ENCODE assay signal across 9 cellular contexts in the genomic region with DNA sequence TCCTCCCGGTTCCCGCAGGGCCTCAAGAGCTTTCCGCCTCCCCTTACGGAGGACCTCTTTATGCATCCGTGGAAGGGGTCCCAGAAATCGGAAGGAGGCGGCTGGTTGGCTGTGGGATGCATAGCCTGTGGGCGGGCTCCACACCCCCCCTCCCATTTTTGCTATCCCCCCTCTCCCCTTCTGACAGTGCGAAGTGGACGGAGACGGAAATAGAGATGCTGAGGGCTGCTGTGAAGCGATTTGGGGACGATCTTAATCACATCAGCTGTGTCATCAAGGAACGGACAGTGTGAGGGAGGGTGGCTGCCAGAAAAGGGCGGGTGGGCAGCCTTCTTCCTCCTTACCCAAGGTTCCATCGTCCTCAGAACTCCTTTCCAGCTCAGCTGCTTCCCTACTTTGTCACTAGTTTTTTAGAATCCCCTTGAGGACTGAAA. TPM values are rescaled to one million over a fixed set of nuclear protein-coding genes. Genes with fewer than 3 reads are reported as not detected.
A peak's percentile ranks its signal among the peaks of the same experiment; 100 is the strongest.
DNase-seq lines count a peak whose midpoint lies in the region; ATAC-seq and TF ChIP-seq lines count a peak whose summit lies in the region.
"Had no signal": no experiment of that assay in that cellular context is flagged by ENCODE, and none has a peak within 500 bp of the region (broad histone marks: within the 10 kb centered on the region; RNA-seq: fewer than 3 reads in every experiment).

No MANE protein-coding gene starts in this region.

- H3F3A ChIP-seq in OCI-LY1 (ENCODE audit: insufficient read depth, low read length): no peaks in the 10 kb centered on the region

- no peak overlapping the region for H2AFZ ChIP-seq in OCI-LY1 (ENCODE audit: low read length)

- H3K9me3 Mint-ChIP-seq in dendritic cell treated with granulocyte-macrophage colony-stimulating factor and Interleukin-4, amounts not matched to agents 40 ng/mL and 50 ng/mL, for 4 days: no peaks in the 10 kb centered on the region
- H3K9me3 Mint-ChIP-seq in nephron progenitor cell: no peaks in the 10 kb centered on the region

- H3K9me2 ChIP-seq in OCI-LY1 (ENCODE audit: low read depth, low read length): no peaks in the 10 kb centered on the region

- no peak for TF ChIP-seq CTCF in C4-2B (conservative IDR thresholded peaks at IDR 0.05)
- no peak for TF ChIP-seq CTCF in OCI-LY1 (IDR thresholded peaks at IDR 0.05; ENCODE audit: low read length)
- TF ChIP-seq CTCF in nephron progenitor cell (IDR thresholded peaks at IDR 0.05): no peak

- peaks cover 14% of the 10 kb centered on the region for H3K79me2 ChIP-seq in OCI-LY1 (ENCODE audit: insufficient read depth, low read length)

- no peaks in the 10 kb centered on the region for H4K20me1 ChIP-seq in OCI-LY1 (ENCODE audit: insufficient read depth, low read length)

- peaks cover 5% of the 10 kb centered on the region; the same call in 1 of the 2 replicates for H3K36me3 ChIP-seq in OCI-LY1 (ENCODE audit: insufficient read depth, low read length)

- H3K9ac ChIP-seq in OCI-LY1 (ENCODE audit: low read length): peak overlapping the region; percentile 76

- peak overlapping the region; percentile 97 for H3K4me2 ChIP-seq in OCI-LY1 (ENCODE audit: low read length)

- ATAC-seq in GM18870 (IDR thresholded peaks at IDR 0.05; ENCODE audit: unreplicated experiment) (no peak), HG03565 (IDR thresholded peaks at IDR 0.05; ENCODE audit: unreplicated experiment) (no peak)

- H3K4me1 Mint-ChIP-seq in dendritic cell treated with granulocyte-macrophage colony-stimulating factor and Interleukin-4, amounts not matched to agents 40 ng/mL and 50 ng/mL, for 4 days (ENCODE audit: low read depth): peaks cover 60% of the 10 kb centered on the region
- peaks cover 92% of the 10 kb centered on the region for H3K4me1 Mint-ChIP-seq in nephron progenitor cell

- no peaks in the 10 kb centered on the region for H3K9me3 ChIP-seq in OCI-LY1 (ENCODE audit: low read length)

- peak overlapping the region; percentile 76 for H3K4me3 ChIP-seq in OCI-LY1 (ENCODE audit: low read depth, low read length, poor library complexity, severe bottlenecking)

- H3K27ac Mint-ChIP-seq in dendritic cell treated with granulocyte-macrophage colony-stimulating factor and Interleukin-4, amounts not matched to agents 40 ng/mL and 50 ng/mL, for 4 days: peak overlapping the region; percentile 100
- H3K27ac Mint-ChIP-seq in nephron progenitor cell: peak overlapping the region; percentile 85

- peak overlapping the region; percentile 85 for H3K27ac ChIP-seq in C4-2B
- peak overlapping the region; percentile 11 for H3K27ac ChIP-seq in OCI-LY1 (ENCODE audit: low read depth, low read length, poor library complexity, severe bottlenecking)

- H3K27me3 ChIP-seq in OCI-LY1 (ENCODE audit: insufficient read depth, low read length): no peaks in the 10 kb centered on the region

- H3K36me3 Mint-ChIP-seq in dendritic cell treated with granulocyte-macrophage colony-stimulating factor and Interleukin-4, amounts not matched to agents 40 ng/mL and 50 ng/mL, for 4 days (ENCODE audit: low read depth): peaks cover 59% of the 10 kb centered on the region
- no peaks in the 10 kb centered on the region for H3K36me3 Mint-ChIP-seq in nephron progenitor cell (ENCODE audit: low read depth)

- peaks cover 29% of the 10 kb centered on the region for H3K4me1 ChIP-seq in OCI-LY1 (ENCODE audit: insufficient read depth, low read length, severe bottlenecking)

- intact Hi-C loops in dendritic cell treated with granulocyte-macrophage colony-stimulating factor and Interleukin-4, amounts not matched to agents 40 ng/mL and 50 ng/mL, for 4 days (cut with micrococcal nuclease): loop anchor here (10.0 kb wide), 1 partner anchor 371 kb away; the partner anchor contains the start of genes KIAA0753 and TXNDC17

- H3K27me3 Mint-ChIP-seq in dendritic cell treated with granulocyte-macrophage colony-stimulating factor and Interleukin-4, amounts not matched to agents 40 ng/mL and 50 ng/mL, for 4 days: peaks cover 22% of the 10 kb centered on the region
- no peaks in the 10 kb centered on the region for H3K27me3 Mint-ChIP-seq in nephron progenitor cell (ENCODE audit: low read depth, poor library complexity)

- peak overlapping the region; percentile 94 for H3K4me3 Mint-ChIP-seq in dendritic cell treated with granulocyte-macrophage colony-stimulating factor and Interleukin-4, amounts not matched to agents 40 ng/mL and 50 ng/mL, for 4 days
- peak overlapping the region; percentile 87 for H3K4me3 Mint-ChIP-seq in nephron progenitor cell

- DNase-seq in nephron progenitor cell (no peak), occipital lobe (lab: John Stamatoyannopoulos, UW) (no peak), DMS 273 (lab: John Stamatoyannopoulos, UW; ENCODE audit: unreplicated experiment) (no peak)

RNA-seq across cellular contexts. Expression of gene RNASEK, which starts 3.2 kb away (rescaled TPM):
- 46.0 TPM for total RNA-seq in occipital lobe

RNA-seq across cellular contexts. Expression of gene BCL6B, which starts 7.2 kb away (rescaled TPM):
- 1.4 TPM for total RNA-seq in occipital lobe
- total RNA-seq: myocyte had no signal

RNA-seq across cellular contexts. Expression of gene ALOX12, which starts 19.8 kb away (rescaled TPM):
- not detected for total RNA-seq in occipital lobe
- total RNA-seq: myocyte had no signal

RNA-seq across cellular contexts. Expression of gene SLC16A13, which starts 20.2 kb away (rescaled TPM):
- total RNA-seq in occipital lobe: 0.47 TPM

RNA-seq across cellular contexts. Expression of gene SLC16A11, which starts 28.3 kb away (rescaled TPM):
- 0.31 TPM for total RNA-seq in occipital lobe
